17 cellular contexts compared by ENCODE assay signal in genomic region chr20:14583413-14583812, GRCh38.
DNase-seq lines count a peak whose midpoint lies in the region; ATAC-seq and TF ChIP-seq lines count a peak whose summit lies in the region.
"Had no signal": no experiment of that assay in that cellular context is flagged by ENCODE, and none has a peak within 500 bp of the region (broad histone marks: within the 10 kb centered on the region; RNA-seq: fewer than 3 reads in every experiment).

No MANE protein-coding gene starts in this region.

- DNase-seq in DMS153 (lab: John Stamatoyannopoulos, UW) (peak; percentile 67), HPDE6-E6E7 (ENCODE audit: extremely low spot score) (peak; percentile 88), NCI-H510A treated with DMSO at 0.1 percent for 48 hours (lab: John Stamatoyannopoulos, UW) (peak; percentile 79), GM13976 (ENCODE audit: low spot score) (no peak), UCSD-AML1 (lab: John Stamatoyannopoulos, UW; ENCODE audit: unreplicated experiment) (no peak), SKM-1 treated with dmso at 0.1 percent for 144 hours (lab: John Stamatoyannopoulos, UW; ENCODE audit: unreplicated experiment) (no peak)
- DNase-seq: activated CD4-positive, alpha-beta T cell treated with anti-CD3 and anti-CD28 coated beads, Interleukin-2, amount 10 ng/mL, durations not matched to agents 24 days and 14 days; activated T-cell treated with anti-CD3 and anti-CD28 coated beads for 4 hours; hippocampal formation; kidney glomerular epithelial cell; mucosa of descending colon; occipital lobe; stimulated activated CD4-positive, alpha-beta T cell treated with anti-CD3 and anti-CD28 coated beads, Interleukin-4, amount 100 ng/mL, for 4 hours; T-helper 9 cell had no signal

- in situ Hi-C loops in GM13976 (cut with MboI; ENCODE audit: low sequenced_read_pairs, unreplicated experiment), result no loop called here

- ATAC-seq in esophagus mucosa, result peak; percentile 97
- ATAC-seq in GM21786 (IDR thresholded peaks at IDR 0.05; ENCODE audit: unreplicated experiment), result no peak
- ATAC-seq: GM12878, mucosa of descending colon had no signal

- TF ChIP-seq CTCF in GM13976 (IDR thresholded peaks at IDR 0.05; ENCODE audit: borderline replicate concordance, control extremely low read depth, extremely low read depth, insufficient read depth, missing control alignments), result no peak

Comparison
In these comparisons a context has a peak if more than half of its experiments do, and no peak if none do; other contexts are left out.
1. DNase-seq: peak in DMS153 (single experiment), HPDE6-E6E7 (single experiment) and NCI-H510A treated with DMSO at 0.1 percent for 48 hours (single experiment); none in GM13976 (single experiment), UCSD-AML1 (single experiment) and SKM-1 treated with dmso at 0.1 percent for 144 hours (single experiment).